In the genomic region with DNA sequence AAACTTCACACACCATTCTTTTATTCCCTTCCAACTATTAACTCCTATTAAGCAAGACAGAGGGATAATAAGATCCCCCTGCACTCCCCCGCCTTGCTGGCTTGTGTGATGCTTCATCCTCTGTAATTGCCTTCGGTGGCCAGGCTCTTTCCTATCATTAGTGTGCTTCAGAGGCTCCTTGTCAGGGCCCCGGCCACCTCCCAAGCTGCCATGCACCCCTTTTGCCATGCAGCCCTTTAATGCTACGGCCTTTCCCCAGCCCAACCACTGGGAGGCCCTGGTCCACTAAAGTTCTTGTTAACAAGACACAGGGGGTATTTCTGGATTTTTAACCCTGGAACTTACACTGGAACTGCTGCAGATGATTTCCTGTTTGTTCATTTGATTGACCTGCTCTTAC, we compare ENCODE assay signal across 16 cellular contexts.
DNase-seq lines count a peak whose midpoint lies in the region; ATAC-seq and TF ChIP-seq lines count a peak whose summit lies in the region.
"Had no signal": no experiment of that assay in that cellular context is flagged by ENCODE, and none has a peak within 500 bp of the region (broad histone marks: within the 10 kb centered on the region; RNA-seq: fewer than 3 reads in every experiment).

No MANE protein-coding gene starts in this region.

- H3K27me3 ChIP-seq in Loucy (ENCODE audit: insufficient read depth, low read length, poor library complexity, severe bottlenecking) (no peaks in the 10 kb centered on the region), kidney epithelial cell (ENCODE audit: control insufficient read depth, insufficient read depth, low read length) (no peaks in the 10 kb centered on the region)

- H3K79me2 ChIP-seq in Loucy (ENCODE audit: insufficient read depth, low read length): no peaks in the 10 kb centered on the region

- TF ChIP-seq CTCF in Loucy (conservative IDR thresholded peaks at IDR 0.05; ENCODE audit: low read length): peak; percentile 33; the same call in 1 of the 2 replicates
- TF ChIP-seq CTCF in kidney epithelial cell (IDR thresholded peaks at IDR 0.05; ENCODE audit: insufficient read depth, low read length, poor library complexity, severe bottlenecking): peak; percentile 18

- H3K4me2 ChIP-seq in Loucy (ENCODE audit: low read depth, low read length, poor library complexity, severe bottlenecking): no peak overlapping the region

- H3F3A ChIP-seq in Loucy (ENCODE audit: low read depth): no peaks in the 10 kb centered on the region

- no peaks in the 10 kb centered on the region for H3K36me3 Mint-ChIP-seq in activated naive CD8-positive, alpha-beta T cell treated with anti-CD3 and anti-CD28 coated beads for 36 hours

- H3K27ac Mint-ChIP-seq in activated naive CD8-positive, alpha-beta T cell treated with anti-CD3 and anti-CD28 coated beads for 36 hours: no peak overlapping the region
- H3K27ac Mint-ChIP-seq: activated CD4-positive, alpha-beta T cell treated with anti-CD3 and anti-CD28 coated beads for 36 hours; stimulated activated naive B cell treated with anti-CD40 and anti-IgM and Interleukin-4, amounts not matched to agents 10 μg/mL and 1 μg/mL and 100 μg/mL, for 72 hours had no signal

- no peaks in the 10 kb centered on the region for H4K20me1 ChIP-seq in Loucy (ENCODE audit: insufficient read depth, low read length, poor library complexity, severe bottlenecking)

- no peaks in the 10 kb centered on the region for H3K9me3 ChIP-seq in Loucy (ENCODE audit: insufficient read depth, low read depth, low read length)

- no peak overlapping the region for H3K4me3 Mint-ChIP-seq in activated naive CD8-positive, alpha-beta T cell treated with anti-CD3 and anti-CD28 coated beads for 36 hours
- H3K4me3 Mint-ChIP-seq: activated CD4-positive, alpha-beta T cell treated with anti-CD3 and anti-CD28 coated beads for 36 hours; activated T-cell treated with anti-CD3 and anti-CD28 coated beads, Interleukin-2, amount 50 U/mL, for 4 hours; stimulated activated naive B cell treated with anti-CD40 and anti-IgM and Interleukin-4, amounts not matched to agents 10 μg/mL and 1 μg/mL and 100 μg/mL, for 72 hours had no signal

- H3K9me3 Mint-ChIP-seq in activated naive CD8-positive, alpha-beta T cell treated with anti-CD3 and anti-CD28 coated beads for 36 hours: no peaks in the 10 kb centered on the region
- H3K9me3 Mint-ChIP-seq: activated T-cell treated with anti-CD3 and anti-CD28 coated beads, Interleukin-2, amount 50 U/mL, for 4 hours; stimulated activated naive B cell treated with anti-CD40 and anti-IgM and Interleukin-4, amounts not matched to agents 10 μg/mL and 1 μg/mL and 100 μg/mL, for 72 hours had no signal

- no peak for ATAC-seq in HG03571 (IDR thresholded peaks at IDR 0.05; ENCODE audit: unreplicated experiment)
- ATAC-seq: activated CD4-positive, alpha-beta T cell treated with anti-CD3 and anti-CD28 coated beads for 36 hours; activated T-cell treated with anti-CD3 and anti-CD28 coated beads, Interleukin-2, amount 50 U/mL, for 4 hours; stimulated activated naive B cell treated with anti-CD40 and anti-IgM and Interleukin-4, amounts not matched to agents 10 μg/mL and 1 μg/mL and 100 μg/mL, for 72 hours had no signal

- H3K27me3 Mint-ChIP-seq in activated naive CD8-positive, alpha-beta T cell treated with anti-CD3 and anti-CD28 coated beads for 36 hours: peaks cover 12% of the 10 kb centered on the region

- no peaks in the 10 kb centered on the region for H3K4me1 ChIP-seq in Loucy (ENCODE audit: insufficient read depth, low read length, poor library complexity, severe bottlenecking)

- peak; percentile 35 for DNase-seq in Ammon's horn (ENCODE audit: low spot score)
- peak; percentile 81 for DNase-seq in astrocyte of the hippocampus (ENCODE audit: low read depth, low spot score)
- no peak for DNase-seq in kidney epithelial cell (ENCODE audit: low read depth)
- DNase-seq in activated T-cell treated with anti-CD3 and anti-CD28 coated beads, Interleukin-2, amount 50 U/mL, for 48 hours: no peak
- no peak for DNase-seq in DMS53 (lab: John Stamatoyannopoulos, UW)
- DNase-seq in activated naive CD8-positive, alpha-beta T cell treated with anti-CD3 and anti-CD28 coated beads for 36 hours: no peak
- DNase-seq: activated CD4-positive, alpha-beta T cell treated with anti-CD3 and anti-CD28 coated beads for 36 hours; activated T-cell treated with anti-CD3 and anti-CD28 coated beads, Interleukin-2, amount 50 U/mL, for 4 hours; effector CD8-positive, alpha-beta T cell; GOT3; NCI-H2171; stimulated activated CD4-positive, alpha-beta T cell treated with anti-CD3 and anti-CD28 coated beads, Interleukin-4, amount 100 ng/mL, for 1 hour; stimulated activated naive B cell treated with anti-CD40 and anti-IgM and Interleukin-4, amounts not matched to agents 10 μg/mL and 1 μg/mL and 100 μg/mL, for 72 hours; T-helper 1 cell had no signal

- no peak overlapping the region for H3K9ac ChIP-seq in Loucy (ENCODE audit: low read depth, low read length, poor library complexity, severe bottlenecking)

- H3K9me2 ChIP-seq in Loucy (replicated peaks; ENCODE audit: low read depth, low read length): no peaks in the 10 kb centered on the region

- no peaks in the 10 kb centered on the region for H3K4me1 Mint-ChIP-seq in activated naive CD8-positive, alpha-beta T cell treated with anti-CD3 and anti-CD28 coated beads for 36 hours
- H3K4me1 Mint-ChIP-seq: stimulated activated naive B cell treated with anti-CD40 and anti-IgM and Interleukin-4, amounts not matched to agents 10 μg/mL and 1 μg/mL and 100 μg/mL, for 72 hours had no signal

- H3K4me3 ChIP-seq in Loucy (ENCODE audit: low read length, poor library complexity, severe bottlenecking) (no peak overlapping the region), kidney epithelial cell (ENCODE audit: low read depth, low read length) (no peak overlapping the region)

- no peak overlapping the region for H2AFZ ChIP-seq in Loucy (ENCODE audit: low read length)

- H3K36me3 ChIP-seq in Loucy (ENCODE audit: insufficient read depth, low read length) (no peaks in the 10 kb centered on the region), kidney epithelial cell (ENCODE audit: control insufficient read depth, insufficient read depth, low read length) (no peaks in the 10 kb centered on the region)

Comparison
In these comparisons a context has a peak if more than half of its experiments do, and no peak if none do; other contexts are left out.
1. DNase-seq: peak in Ammon's horn (single experiment) and astrocyte of the hippocampus (single experiment); none in kidney epithelial cell (single experiment), activated T-cell treated with anti-CD3 and anti-CD28 coated beads, Interleukin-2, amount 50 U/mL, for 48 hours (0 of 2), DMS53 (single experiment) and activated naive CD8-positive, alpha-beta T cell treated with anti-CD3 and anti-CD28 coated beads for 36 hours (single experiment).